Comparison of ENCODE assay signal across 20 cellular contexts in genomic region chr10:133024711-133025557, GRCh38.
DNase-seq lines count a peak whose midpoint lies in the region; ATAC-seq, FAIRE-seq and TF ChIP-seq lines count a peak whose summit lies in the region.
"Had no signal": no experiment of that assay in that cellular context is flagged by ENCODE, and none has a peak within 500 bp of the region (broad histone marks: within the 10 kb centered on the region; RNA-seq: fewer than 3 reads in every experiment).

No MANE protein-coding gene starts in this region.

- no peak overlapping the region for H3K9ac ChIP-seq in kidney (ENCODE audit: low read length in 2 of 2)

- no peak for FAIRE-seq in kidney (lab: Jason Lieb, UNC)
- FAIRE-seq: GM12891 had no signal

- ATAC-seq in Right ventricle myocardium inferior (no peak), gastrocnemius medialis (peak; percentile 55 to 66), HG02840 (IDR thresholded peaks at IDR 0.05; ENCODE audit: low FRiP score, unreplicated experiment) (no peak), GM18517 (IDR thresholded peaks at IDR 0.05; ENCODE audit: unreplicated experiment) (no peak)

- H3K36me3 ChIP-seq in right atrium auricular region (no peaks in the 10 kb centered on the region), MG63 (no peaks in the 10 kb centered on the region), kidney (ENCODE audit: control insufficient read depth in 1 of 2, insufficient read depth in 2 of 2, low read length in 2 of 2) (no peaks in the 10 kb centered on the region), gastrocnemius medialis (no peaks in the 10 kb centered on the region)
- H3K36me3 ChIP-seq: SJSA1 had no signal

- H3K27me3 ChIP-seq in right atrium auricular region = no peaks in the 10 kb centered on the region
- H3K27me3 ChIP-seq in MG63 = peaks cover 27% of the 10 kb centered on the region
- H3K27me3 ChIP-seq in gastrocnemius medialis = peaks cover 12 to 32% (median 13%) of the 10 kb centered on the region in 3 donors

- DNase-seq in Right ventricle myocardium inferior (ENCODE audit: missing footprints) = peak; percentile 65
- no peak for DNase-seq in right atrium auricular region (ENCODE audit: low spot score)
- peak; percentile 19 for DNase-seq in MG63
- DNase-seq in kidney = peak; percentile 43
- peak in 1 of 2 donors; percentile 45 for DNase-seq in gastrocnemius medialis
- DNase-seq in NCI-H82 treated with DMSO at 0.1 percent for 48 hours (lab: John Stamatoyannopoulos, UW; ENCODE audit: unreplicated experiment) = no peak
- DNase-seq: Calu3; CD4-positive, alpha-beta memory T cell; HCEC 1CT; KBM-7; NCI-H1105 treated with DMSO at 0.1 percent for 48 hours; NCI-H1694 treated with DMSO at 0.1 percent for 48 hours; NCI-H2227 treated with DMSO at 0.1 percent for 48 hours; NCI-H510A treated with DMSO at 0.1 percent for 48 hours; NCI-H774; PC-9 had no signal

- H3K4me1 ChIP-seq in right atrium auricular region (no peaks in the 10 kb centered on the region), kidney (ENCODE audit: control insufficient read depth in 1 of 2, insufficient read depth in 1 of 2, low read depth in 1 of 2, low read length in 2 of 2) (no peaks in the 10 kb centered on the region), gastrocnemius medialis (no peaks in the 10 kb centered on the region)
- H3K4me1 ChIP-seq: SJSA1 had no signal

- H3K4me3 ChIP-seq in right atrium auricular region = no peak overlapping the region
- H3K4me3 ChIP-seq in MG63 = no peak overlapping the region
- H3K4me3 ChIP-seq in kidney (ENCODE audit: low read length in 2 of 2) = no peak overlapping the region
- H3K4me3 ChIP-seq in gastrocnemius medialis = no peak overlapping the region
- H3K4me3 ChIP-seq: PC-9, SJSA1 had no signal

- TF ChIP-seq CTCF in right atrium auricular region (IDR thresholded peaks at IDR 0.05) (no peak), kidney (IDR thresholded peaks at IDR 0.05; ENCODE audit: borderline replicate concordance, extremely low read depth, insufficient read depth) (no peak), gastrocnemius medialis (IDR thresholded peaks at IDR 0.05 in 4 of 5, conservative IDR thresholded peaks at IDR 0.05 in 1 of 5) (no peak)

- H3K9me3 ChIP-seq in right atrium auricular region = no peaks in the 10 kb centered on the region
- no peaks in the 10 kb centered on the region for H3K9me3 ChIP-seq in MG63
- H3K9me3 ChIP-seq in kidney (ENCODE audit: control insufficient read depth in 1 of 2, low read length in 2 of 2) = no peaks in the 10 kb centered on the region
- H3K9me3 ChIP-seq in gastrocnemius medialis = no peaks in the 10 kb centered on the region
- H3K9me3 ChIP-seq: SJSA1 had no signal

- intact Hi-C loops in Right ventricle myocardium inferior (cut with DNase I) = no loop called here
- intact Hi-C loops in kidney (cut with DNase I) = no loop called here
- intact Hi-C loops in gastrocnemius medialis (cut with DNase I; ENCODE audit: low total_unique reads) = no loop called here

- in situ Hi-C loops in gastrocnemius medialis (cut with MboI; ENCODE audit: low sequenced_read_pairs in 4 of 4) = no loop called here

- H3K27ac ChIP-seq in right atrium auricular region (no peak overlapping the region), kidney (ENCODE audit: low read depth in 2 of 2, low read length in 2 of 2) (no peak overlapping the region), gastrocnemius medialis (no peak overlapping the region)
- H3K27ac ChIP-seq: PC-9, SJSA1 had no signal

- TF ChIP-seq POLR2A in gastrocnemius medialis (IDR thresholded peaks at IDR 0.05) = no peak

Comparison
In these comparisons a context has a peak if more than half of its experiments do, and no peak if none do; other contexts are left out.
1. DNase-seq: peak in Right ventricle myocardium inferior (single experiment), MG63 (single experiment) and kidney (single experiment); none in right atrium auricular region (single experiment) and NCI-H82 treated with DMSO at 0.1 percent for 48 hours (single experiment).
2. ATAC-seq: peak in gastrocnemius medialis (2 of 2); none in Right ventricle myocardium inferior (single experiment), HG02840 (single experiment) and GM18517 (single experiment).